ENCODE assay signal across 8 cellular contexts in the genomic region with DNA sequence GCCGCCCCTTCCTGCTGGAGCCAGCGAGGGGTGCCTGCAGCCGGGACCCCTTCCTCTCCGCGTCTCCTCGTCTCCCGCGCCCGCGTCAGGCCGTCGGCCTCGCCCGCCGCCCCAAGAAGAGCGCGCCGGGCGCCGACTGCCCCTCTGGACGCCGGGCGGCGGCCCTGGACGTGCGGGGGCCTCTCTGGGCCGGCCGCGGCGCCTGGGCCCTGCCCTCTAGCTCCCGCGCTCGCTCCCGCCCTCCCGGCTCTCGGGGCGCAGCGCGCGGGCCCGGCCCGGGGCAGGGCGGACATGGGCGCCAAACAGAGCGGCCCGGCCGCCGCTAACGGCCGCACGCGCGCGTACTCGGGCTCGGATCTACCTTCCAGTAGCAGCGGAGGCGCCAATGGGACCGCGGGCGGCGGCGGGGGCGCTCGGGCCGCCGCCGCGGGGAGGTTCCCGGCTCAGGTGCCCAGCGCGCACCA. TPM values are rescaled to one million over a fixed set of nuclear protein-coding genes. Genes with fewer than 3 reads are reported as not detected.
A peak's percentile ranks its signal among the peaks of the same experiment; 100 is the strongest.
DNase-seq lines count a peak whose midpoint lies in the region; ATAC-seq and TF ChIP-seq lines count a peak whose summit lies in the region.

No MANE protein-coding gene starts in this region.

- TF ChIP-seq CTCF in BE2C (IDR thresholded peaks at IDR 0.05; ENCODE audit: low read depth, low read length): no peak
- TF ChIP-seq CTCF in colonic mucosa (IDR thresholded peaks at IDR 0.05): no peak
- no peak for TF ChIP-seq CTCF in lung (IDR thresholded peaks at IDR 0.05; ENCODE audit: control extremely low read depth, extremely low read depth)

- intact Hi-C loops in colonic mucosa (cut with DNase I): no loop called here

- H3K36me3 ChIP-seq in BE2C: no peaks in the 10 kb centered on the region
- H3K36me3 ChIP-seq in colonic mucosa: no peaks in the 10 kb centered on the region
- no peaks in the 10 kb centered on the region for H3K36me3 ChIP-seq in lung (ENCODE audit: control insufficient read depth in 2 of 2, insufficient read depth in 2 of 2, low read length in 2 of 2)

- DNase-seq in BE2C: peak; percentile 46
- peak; percentile 65 for DNase-seq in activated CD4-positive, CD25-positive, alpha-beta regulatory T cell treated with anti-CD3 and anti-CD28 coated beads, Interleukin-2, amount 50 U/mL, for 72 hours
- DNase-seq in colonic mucosa: no peak
- DNase-seq in lung (ENCODE audit: low spot score): no peak
- peak; percentile 55 for DNase-seq in stimulated activated naive CD8-positive, alpha-beta T cell treated with anti-CD3 and anti-CD28 coated beads, Interleukin-15, Interleukin-2, amounts not matched to agents 100 U/mL and 50 U/mL, for 24 hours
- DNase-seq in Ammon's horn (ENCODE audit: low spot score): no peak

- peak overlapping the region; percentile 46 to 90 for H3K9ac ChIP-seq in colonic mucosa (ENCODE audit: low read depth in 2 of 2, low read length in 2 of 2)

- WGBS in lung, 2 donors: 0% methylated on average over 72 of the region's 72 CpGs; no CpG with 5 or more reads in 1 of the 2 donors

- no peaks in the 10 kb centered on the region for H3K9me3 ChIP-seq in BE2C
- no peaks in the 10 kb centered on the region for H3K9me3 ChIP-seq in colonic mucosa
- no peaks in the 10 kb centered on the region for H3K9me3 ChIP-seq in lung (ENCODE audit: control insufficient read depth in 2 of 2, insufficient read depth in 1 of 2, low read length in 1 of 2)

- H3K27me3 ChIP-seq in BE2C (no peaks in the 10 kb centered on the region), colonic mucosa (no peaks in the 10 kb centered on the region), lung (ENCODE audit: control insufficient read depth, insufficient read depth) (no peaks in the 10 kb centered on the region)

- peak overlapping the region; percentile 86 for H3K4me3 ChIP-seq in BE2C (ENCODE audit: low read depth, low read length)
- peak overlapping the region; percentile 78 for H3K4me3 ChIP-seq in colonic mucosa
- H3K4me3 ChIP-seq in lung: peak overlapping the region; percentile 84

- ATAC-seq in GM19395 (IDR thresholded peaks at IDR 0.05; ENCODE audit: unreplicated experiment) (peak; percentile 18), HG03442 (IDR thresholded peaks at IDR 0.05; ENCODE audit: unreplicated experiment) (peak; percentile 14), lung (ENCODE audit: insufficient read depth, low FRiP score) (peak; percentile 29)
- ATAC-seq in stimulated activated naive CD8-positive, alpha-beta T cell treated with anti-CD3 and anti-CD28 coated beads, Interleukin-15, Interleukin-2, amounts not matched to agents 100 U/mL and 50 U/mL, for 24 hours: peak; percentile 4

- H3K27ac ChIP-seq in colonic mucosa (peak overlapping the region; percentile 98), lung (ENCODE audit: low read depth in 1 of 2, low read length in 1 of 2) (peak overlapping the region; percentile 100)

- H3K4me1 ChIP-seq in BE2C: peaks cover 1% of the 10 kb centered on the region; the same call in 1 of the 2 replicates
- peaks cover 16% of the 10 kb centered on the region for H3K4me1 ChIP-seq in colonic mucosa
- peaks cover 0 to 3% of the 10 kb centered on the region in 2 donors for H3K4me1 ChIP-seq in lung (ENCODE audit: control insufficient read depth in 2 of 2, insufficient read depth in 2 of 2, low read length in 2 of 2)

RNA-seq across cellular contexts. Expression of a gene that starts 0.7 kb away (rescaled TPM):
- 1.1 TPM for polyA plus RNA-seq in BE2C (2012; ENCODE audit: insufficient read depth, insufficient read length, low read depth)
- total RNA-seq in colonic mucosa (10 to 100 TPM; 42.4 to 45.9 TPM), lung (10 to 100 TPM; 19.0 to 27.6 TPM)
- 10 to 100 TPM in 1 of 2 donors, 1 to 10 TPM in 1; 5.9 to 11.7 TPM for polyA plus RNA-seq in lung

Comparison
In these comparisons a context has a peak if more than half of its experiments do, and no peak if none do; other contexts are left out.
1. DNase-seq: peak in BE2C (single experiment), activated CD4-positive, CD25-positive, alpha-beta regulatory T cell treated with anti-CD3 and anti-CD28 coated beads, Interleukin-2, amount 50 U/mL, for 72 hours (single experiment) and stimulated activated naive CD8-positive, alpha-beta T cell treated with anti-CD3 and anti-CD28 coated beads, Interleukin-15, Interleukin-2, amounts not matched to agents 100 U/mL and 50 U/mL, for 24 hours (single experiment); none in colonic mucosa (single experiment), lung (single experiment) and Ammon's horn (single experiment).
2. Peak in every context shown above with its lines, with median percentiles within 50 percentile points of each other: H3K4me3 ChIP-seq and ATAC-seq.